11 cellular contexts compared by ENCODE assay signal in genomic region chr20:35055445-35056276, GRCh38. TPM values are rescaled to one million over a fixed set of nuclear protein-coding genes. Genes with fewer than 3 reads are reported as not detected.
DNase-seq lines count a peak whose midpoint lies in the region; ATAC-seq and TF ChIP-seq lines count a peak whose summit lies in the region.
"Had no signal": no experiment of that assay in that cellular context is flagged by ENCODE, and none has a peak within 500 bp of the region (broad histone marks: within the 10 kb centered on the region; RNA-seq: fewer than 3 reads in every experiment).

No MANE protein-coding gene starts in this region.

- H3K9me3 ChIP-seq in adipocyte (ENCODE audit: control insufficient read depth, low read length), result no peaks in the 10 kb centered on the region

- H3K4me2 ChIP-seq in KMS-11, result peak overlapping the region; percentile 39
- H3K4me2 ChIP-seq: BLaER1 had no signal

- CTCF ChIA-PET in activated naive CD4-positive, alpha-beta T cell treated with anti-CD3 and anti-CD28 coated beads for 36 hours (lab: Charles Lee), result interaction anchor here (0.6 to 1.3 kb wide), 2 partner anchors 8 to 39 kb away, joined by 3 read pairs; no protein-coding TSS in a partner anchor

- H3K4me1 Mint-ChIP-seq in activated naive CD4-positive, alpha-beta T cell treated with anti-CD3 and anti-CD28 coated beads for 36 hours (ENCODE audit: low read depth), result peaks cover 36% of the 10 kb centered on the region

- DNase-seq in activated naive CD4-positive, alpha-beta T cell treated with anti-CD3 and anti-CD28 coated beads for 36 hours, result peak; percentile 8
- DNase-seq in activated naive CD4-positive, alpha-beta T cell treated with Interleukin-2 at 50 U/mL for 16 hours, result no peak
- DNase-seq in adipocyte (ENCODE audit: low read depth), result peak; percentile 84
- DNase-seq in stimulated activated CD8-positive, alpha-beta memory T cell treated with anti-CD3 and anti-CD28 coated beads, Interleukin-4, amount 100 ng/mL, for 48 hours, result peak; percentile 38
- DNase-seq in NCI-H774 (lab: John Stamatoyannopoulos, UW), result no peak
- no peak for DNase-seq in DMS 273 treated with DMSO at 0.1 percent for 48 hours (lab: John Stamatoyannopoulos, UW)
- DNase-seq: mesendoderm, NCI-H187 had no signal

- H3K4me1 ChIP-seq in KMS-11 (ENCODE audit: low read depth, poor library complexity, severe bottlenecking) (peaks cover 39% of the 10 kb centered on the region), adipocyte (ENCODE audit: control insufficient read depth, insufficient read depth, low read length) (peaks cover 27% of the 10 kb centered on the region)
- H3K4me1 ChIP-seq: BLaER1 had no signal

- no peak for TF ChIP-seq CTCF in KMS-11 (conservative IDR thresholded peaks at IDR 0.05; ENCODE audit: low read depth, low read length)

- H3K9me3 Mint-ChIP-seq in activated naive CD4-positive, alpha-beta T cell treated with anti-CD3 and anti-CD28 coated beads for 36 hours, result no peaks in the 10 kb centered on the region

- H4K20me1 ChIP-seq in KMS-11 (ENCODE audit: insufficient read depth), result peaks cover 5% of the 10 kb centered on the region; the same call in 1 of the 2 replicates

- H3K36me3 Mint-ChIP-seq in activated naive CD4-positive, alpha-beta T cell treated with anti-CD3 and anti-CD28 coated beads for 36 hours (ENCODE audit: low read depth), result peaks cover 28% of the 10 kb centered on the region

- peak overlapping the region; percentile 93 for H3K27ac Mint-ChIP-seq in activated naive CD4-positive, alpha-beta T cell treated with anti-CD3 and anti-CD28 coated beads for 36 hours

- no peak for ATAC-seq in GM18909 (IDR thresholded peaks at IDR 0.05; ENCODE audit: poor library complexity, unreplicated experiment)

- H3K79me2 ChIP-seq in KMS-11 (ENCODE audit: insufficient read depth, low read depth), result peaks cover 29% of the 10 kb centered on the region; the same call in 1 of the 2 replicates

- H3K27me3 ChIP-seq in KMS-11 (ENCODE audit: insufficient read depth, low read depth), result no peaks in the 10 kb centered on the region
- H3K27me3 ChIP-seq in adipocyte (replicated peaks; ENCODE audit: control insufficient read depth, insufficient read depth, low read length), result no peaks in the 10 kb centered on the region
- H3K27me3 ChIP-seq: BLaER1 had no signal

- peak overlapping the region; percentile 12; the same call in 1 of the 2 replicates for H3K27ac ChIP-seq in KMS-11
- H3K27ac ChIP-seq: BLaER1 had no signal

- intact Hi-C loops in activated naive CD4-positive, alpha-beta T cell treated with anti-CD3 and anti-CD28 coated beads for 36 hours (cut with micrococcal nuclease), result loop anchor here (1.0 to 2.0 kb wide), 2 partner anchors 30 to 37 kb away; partner anchors contain the start of gene TRPC4AP

- H3K9ac ChIP-seq in KMS-11, result no peak overlapping the region
- H3K9ac ChIP-seq in adipocyte (ENCODE audit: low read length), result peak overlapping the region; percentile 68
- H3K9ac ChIP-seq: BLaER1 had no signal

- H2AFZ ChIP-seq in KMS-11 (ENCODE audit: low read depth), result no peak overlapping the region

- peak overlapping the region; percentile 22 for H3K4me3 Mint-ChIP-seq in activated naive CD4-positive, alpha-beta T cell treated with anti-CD3 and anti-CD28 coated beads for 36 hours

- no peak overlapping the region for H3K4me3 ChIP-seq in KMS-11 (IDR thresholded peaks at IDR 0.05; ENCODE audit: insufficient read depth, low read depth, low read length)
- H3K4me3 ChIP-seq in adipocyte (ENCODE audit: low read length), result peak overlapping the region; percentile 61
- H3K4me3 ChIP-seq: BLaER1 had no signal

- no peaks in the 10 kb centered on the region for H3K27me3 Mint-ChIP-seq in activated naive CD4-positive, alpha-beta T cell treated with anti-CD3 and anti-CD28 coated beads for 36 hours (ENCODE audit: low read depth)

- no peaks in the 10 kb centered on the region for H3K36me3 ChIP-seq in KMS-11 (ENCODE audit: insufficient read depth)
- H3K36me3 ChIP-seq in adipocyte (ENCODE audit: control insufficient read depth, insufficient read depth, low read length, severe bottlenecking), result peaks cover 27% of the 10 kb centered on the region

RNA-seq across cellular contexts. Expression of gene TRPC4AP, which starts 36.9 kb away (rescaled TPM):
- 10 to 100 TPM; 49.6 to 51.7 TPM for total RNA-seq in activated naive CD4-positive, alpha-beta T cell treated with anti-CD3 and anti-CD28 coated beads for 36 hours

Comparison
In these comparisons a context has a peak if more than half of its experiments do, and no peak if none do; other contexts are left out.
1. DNase-seq: peak in activated naive CD4-positive, alpha-beta T cell treated with anti-CD3 and anti-CD28 coated beads for 36 hours (single experiment), adipocyte (single experiment) and stimulated activated CD8-positive, alpha-beta memory T cell treated with anti-CD3 and anti-CD28 coated beads, Interleukin-4, amount 100 ng/mL, for 48 hours (single experiment); none in activated naive CD4-positive, alpha-beta T cell treated with Interleukin-2 at 50 U/mL for 16 hours (single experiment), NCI-H774 (single experiment) and DMS 273 treated with DMSO at 0.1 percent for 48 hours (single experiment).